Comparison of ENCODE assay signal across 8 cellular contexts in genomic region chr19:43575156-43575950, GRCh38. TPM values are rescaled to one million over a fixed set of nuclear protein-coding genes. Genes with fewer than 3 reads are reported as not detected.
DNase-seq lines count a peak whose midpoint lies in the region; ATAC-seq and TF ChIP-seq lines count a peak whose summit lies in the region.

TSS of gene PINLYP (plus strand) at chr19:43575801. CDS start at chr19:43577192, 1,391 bp downstream.
TSS of gene XRCC1 (minus strand) at chr19:43575527. CDS start at chr19:43575458, 69 bp downstream.

- peak; percentile 98 for DNase-seq in NCI-H774 (lab: John Stamatoyannopoulos, UW)
- DNase-seq in activated CD4-positive, alpha-beta memory T cell treated with anti-CD3 and anti-CD28 coated beads for 36 hours: peak; percentile 98
- DNase-seq in dorsolateral prefrontal cortex: peak; percentile 88 to 98 (median 98)
- peak; percentile 98 to 99 (median 98) for DNase-seq in right lobe of liver
- peak; percentile 93 for DNase-seq in stimulated activated CD4-positive, alpha-beta T cell treated with anti-CD3 and anti-CD28 coated beads, Interleukin-4, amount 100 ng/mL, for 4 hours

- TF ChIP-seq CTCF in C4-2B (conservative IDR thresholded peaks at IDR 0.05) (no peak), dorsolateral prefrontal cortex (IDR thresholded peaks at IDR 0.05 in 54 of 56, conservative IDR thresholded peaks at IDR 0.05 in 2 of 56; ENCODE audit: low read depth in 1 of 56, partially characterized antibody in 56 of 56) (peak in 15 of 56 donors; percentile 8 to 38 (median 22)), right lobe of liver (IDR thresholded peaks at IDR 0.05) (no peak)

- no peaks in the 10 kb centered on the region for H3K36me3 ChIP-seq in right lobe of liver

- H3K27ac ChIP-seq in C4-2B (peak within 1 kb of the TSS; percentile 85), dorsolateral prefrontal cortex (peak within 1 kb of the TSS in 57 of 59 donors; percentile 30 to 96 (median 83)), right lobe of liver (peak within 1 kb of the TSS; percentile 37 to 66 (median 60))

- no peaks in the 10 kb centered on the region for H3K27me3 Mint-ChIP-seq in activated CD4-positive, alpha-beta memory T cell treated with anti-CD3 and anti-CD28 coated beads for 36 hours

- POLR2A ChIA-PET in activated CD4-positive, alpha-beta memory T cell treated with anti-CD3 and anti-CD28 coated beads for 36 hours (lab: Charles Lee): interaction anchor here (0.7 to 1.5 kb wide), 3 partner anchors 12 to 20 kb away, joined by 3 to 17 read pairs (median 3); partner anchors contain the start of genes IRGQ and ZNF576

- H3K4me1 Mint-ChIP-seq in activated CD4-positive, alpha-beta memory T cell treated with anti-CD3 and anti-CD28 coated beads for 36 hours (ENCODE audit: low read depth): peaks cover 24% of the 10 kb centered on the region

- H3K27me3 ChIP-seq in dorsolateral prefrontal cortex (no peaks in the 10 kb centered on the region), right lobe of liver (no peaks in the 10 kb centered on the region)

- H3K27ac Mint-ChIP-seq in activated CD4-positive, alpha-beta memory T cell treated with anti-CD3 and anti-CD28 coated beads for 36 hours: peak within 1 kb of the TSS; percentile 86

- no peaks in the 10 kb centered on the region for H3K9me3 ChIP-seq in right lobe of liver

- WGBS in right lobe of liver (ENCODE audit: insufficient coverage, low coverage, low lambda C conversion rate, missing lambda C conversion rate): under 1% methylated on average over 43 of the region's 51 CpGs

- H3K4me3 ChIP-seq in dorsolateral prefrontal cortex (peak within 1 kb of the TSS; percentile 56 to 99 (median 88)), right lobe of liver (peak within 1 kb of the TSS; percentile 66 to 77 (median 69))

- peak within 1 kb of the TSS; percentile 96 for H3K4me3 Mint-ChIP-seq in activated CD4-positive, alpha-beta memory T cell treated with anti-CD3 and anti-CD28 coated beads for 36 hours

- CTCF ChIA-PET in activated CD4-positive, alpha-beta memory T cell treated with anti-CD3 and anti-CD28 coated beads for 36 hours (lab: Charles Lee): interaction anchor here (0.6 to 5.7 kb wide), 10 partner anchors 10 to 234 kb away, joined by 3 to 56 read pairs (median 3); partner anchors contain the start of genes IRGQ and ZNF576

- ATAC-seq in GM19395 (IDR thresholded peaks at IDR 0.05; ENCODE audit: unreplicated experiment) (peak; percentile 92), HG03565 (IDR thresholded peaks at IDR 0.05; ENCODE audit: unreplicated experiment) (peak; percentile 95), right lobe of liver (peak; percentile 99 to 100 (median 99))

- H3K9me3 Mint-ChIP-seq in activated CD4-positive, alpha-beta memory T cell treated with anti-CD3 and anti-CD28 coated beads for 36 hours: no peaks in the 10 kb centered on the region

- TF ChIP-seq POLR2A in right lobe of liver (IDR thresholded peaks at IDR 0.05): peak; percentile 37

- intact Hi-C loops in activated CD4-positive, alpha-beta memory T cell treated with anti-CD3 and anti-CD28 coated beads for 36 hours (cut with micrococcal nuclease): loop anchor here (1.0 to 2.0 kb wide), 4 partner anchors 13 to 43 kb away; partner anchors contain the start of genes IRGQ, ZNF575 and ZNF576
- intact Hi-C loops in dorsolateral prefrontal cortex (cut with DNase I): loop anchor here (1.0 kb wide), 1 partner anchor 21 kb away; the partner anchor contains the start of genes IRGQ (in 2 of the 2) and ZNF576 (in 2 of the 2)
- intact Hi-C loops in right lobe of liver (cut with DNase I): no loop called here

- peaks cover 0 to 7% (median 2%) of the 10 kb centered on the region in 4 donors for H3K4me1 ChIP-seq in right lobe of liver

- peaks cover 1% of the 10 kb centered on the region for H3K36me3 Mint-ChIP-seq in activated CD4-positive, alpha-beta memory T cell treated with anti-CD3 and anti-CD28 coated beads for 36 hours

RNA-seq across cellular contexts. Expression of gene PINLYP, which starts in this region (rescaled TPM):
- total RNA-seq in activated CD4-positive, alpha-beta memory T cell treated with anti-CD3 and anti-CD28 coated beads for 36 hours: 1 to 10 TPM; 2.2 to 3.7 TPM
- total RNA-seq in dorsolateral prefrontal cortex: 10 to 100 TPM in 8 of 120 experiments, 1 to 10 TPM in 111, under 1 TPM in 1; 0.93 to 18.3 (median 5.7) TPM
- total RNA-seq in right lobe of liver: 1 to 10 TPM in 1 of 6 experiments, under 1 TPM in 4, not detected in 1; 0.58 to 1.5 (median 0.81) TPM

RNA-seq across cellular contexts. Expression of gene XRCC1, which starts in this region (rescaled TPM):
- 10 to 100 TPM; 42.5 to 43.0 TPM for total RNA-seq in activated CD4-positive, alpha-beta memory T cell treated with anti-CD3 and anti-CD28 coated beads for 36 hours
- total RNA-seq in dorsolateral prefrontal cortex (10 to 100 TPM; 15.0 to 45.0 (median 30.4) TPM), right lobe of liver (1 to 10 TPM; 5.5 to 8.4 (median 7.5) TPM)

Comparison
In these comparisons a context has a peak if more than half of its experiments do, and no peak if none do; other contexts are left out.
1. Peak in every context shown above with its lines: DNase-seq, ATAC-seq, H3K4me3 ChIP-seq and H3K27ac ChIP-seq.
2. intact Hi-C loops: an anchor here in activated CD4-positive, alpha-beta memory T cell treated with anti-CD3 and anti-CD28 coated beads for 36 hours (1.0 to 2.0 kb wide) and dorsolateral prefrontal cortex (1.0 kb wide); none called in right lobe of liver.